In genomic region chr3:156258301-156258700, GRCh38 we compare ENCODE assay signal across 25 cellular contexts.
"Had no signal": no experiment of that assay in that cellular context is flagged by ENCODE, and none has a peak within 500 bp of the region (broad histone marks: within the 10 kb centered on the region; RNA-seq: fewer than 3 reads in every experiment).

No MANE protein-coding gene starts in this region.

- H3K4me3 ChIP-seq: colonic mucosa, coronary artery, dorsolateral prefrontal cortex, esophagus muscularis mucosa, esophagus squamous epithelium, gastrocnemius medialis, gastroesophageal sphincter, heart left ventricle, heart right ventricle had no signal

- H3K9me3 Mint-ChIP-seq: dendritic cell treated with granulocyte-macrophage colony-stimulating factor and Interleukin-4, amounts not matched to agents 40 ng/mL and 50 ng/mL, for 4 days; effector memory CD8-positive, alpha-beta T cell; endodermal cell had no signal

- H3K27ac ChIP-seq: colonic mucosa, coronary artery, dorsolateral prefrontal cortex, epithelial cell of prostate, esophagus muscularis mucosa, esophagus squamous epithelium, gastrocnemius medialis, gastroesophageal sphincter, heart left ventricle, heart right ventricle had no signal

- H3K36me3 ChIP-seq: colonic mucosa, esophagus muscularis mucosa, esophagus squamous epithelium, gastrocnemius medialis, gastroesophageal sphincter, heart left ventricle, heart right ventricle had no signal

- H3K27me3 ChIP-seq: colonic mucosa, dorsolateral prefrontal cortex, esophagus muscularis mucosa, esophagus squamous epithelium, foreskin keratinocyte, gastrocnemius medialis, gastroesophageal sphincter, heart left ventricle, heart right ventricle had no signal

- DNase-seq: colonic mucosa; cortex of kidney; dermis blood vessel endothelial cell; dorsolateral prefrontal cortex; effector CD4-positive, alpha-beta T cell; effector CD8-positive, alpha-beta T cell; effector memory CD4-positive, alpha-beta T cell; effector memory CD8-positive, alpha-beta T cell; endodermal cell; erythroblast; esophagus squamous epithelium; foreskin fibroblast; foreskin melanocyte; gastrocnemius medialis; glutamatergic neuron; head of caudate nucleus; heart left ventricle; heart right ventricle had no signal

- H3K4me3 Mint-ChIP-seq: dendritic cell treated with granulocyte-macrophage colony-stimulating factor and Interleukin-4, amounts not matched to agents 40 ng/mL and 50 ng/mL, for 4 days; effector memory CD8-positive, alpha-beta T cell; endodermal cell had no signal

- H3K27ac Mint-ChIP-seq: dendritic cell treated with granulocyte-macrophage colony-stimulating factor and Interleukin-4, amounts not matched to agents 40 ng/mL and 50 ng/mL, for 4 days; effector memory CD8-positive, alpha-beta T cell; endodermal cell had no signal

- H3K4me1 ChIP-seq: colonic mucosa, esophagus squamous epithelium, gastroesophageal sphincter, heart left ventricle, heart right ventricle had no signal

- H3K9me3 ChIP-seq: colonic mucosa, esophagus muscularis mucosa, esophagus squamous epithelium, gastrocnemius medialis, gastroesophageal sphincter, heart left ventricle, heart right ventricle had no signal

- H3K4me1 Mint-ChIP-seq: endodermal cell had no signal

- ATAC-seq: effector memory CD8-positive, alpha-beta T cell; esophagus mucosa; foreskin keratinocyte; gastrocnemius medialis; gastroesophageal sphincter; heart left ventricle; heart right ventricle had no signal
